In genomic region chr3:149971403-149972075, GRCh38 we compare ENCODE assay signal across 8 cellular contexts. TPM values are rescaled to one million over a fixed set of nuclear protein-coding genes. Genes with fewer than 3 reads are reported as not detected.
DNase-seq lines count a peak whose midpoint lies in the region; ATAC-seq and TF ChIP-seq lines count a peak whose summit lies in the region.

No MANE protein-coding gene starts in this region.

- H3K4me1 ChIP-seq in BLaER1 = peaks cover 28% of the 10 kb centered on the region
- no peaks in the 10 kb centered on the region for H3K4me1 ChIP-seq in iPS DF 6.9 (ENCODE audit: control insufficient read depth, insufficient read depth, low read length)

- CTCF ChIA-PET in T-cell (lab: Charles Lee) = interaction anchor here in 1 of 2 donors (0.8 kb wide), 1 partner anchor 35 kb away, joined by 3 read pairs; no protein-coding TSS in a partner anchor

- H3K4me1 Mint-ChIP-seq in T-cell = peaks cover 21 to 26% (median 25%) of the 10 kb centered on the region in 3 donors

- H3K9ac ChIP-seq in BLaER1 = peak overlapping the region; percentile 85

- H3K36me3 Mint-ChIP-seq in T-cell = no peaks in the 10 kb centered on the region

- peak overlapping the region; percentile 87 for H3K4me3 ChIP-seq in BLaER1
- peak overlapping the region; percentile 76 for H3K4me3 ChIP-seq in brain microvascular endothelial cell (ENCODE audit: low read depth, low read length)
- peak overlapping the region; percentile 77; the same call in 1 of the 2 replicates for H3K4me3 ChIP-seq in iPS DF 6.9 (ENCODE audit: low read length)

- WGBS in iPS DF 6.9 (ENCODE audit: insufficient coverage, insufficient read length) = no CpG with 5 or more reads among the region's 42 CpGs

- no peak for TF ChIP-seq CTCF in brain microvascular endothelial cell (IDR thresholded peaks at IDR 0.05; ENCODE audit: low read depth, low read length, missing control alignments)

- peak overlapping the region; percentile 55 to 68 for H3K27ac Mint-ChIP-seq in T-cell

- intact Hi-C loops in sciatic nerve (cut with DNase I) = loop anchor here (5.0 kb wide), 1 partner anchor 211 kb away; no protein-coding TSS in a partner anchor

- peak overlapping the region; percentile 90 to 95 (median 93) for H3K4me3 Mint-ChIP-seq in T-cell

- H3K36me3 ChIP-seq in BLaER1 = no peaks in the 10 kb centered on the region
- no peaks in the 10 kb centered on the region for H3K36me3 ChIP-seq in brain microvascular endothelial cell (replicated peaks)
- no peaks in the 10 kb centered on the region for H3K36me3 ChIP-seq in iPS DF 6.9 (ENCODE audit: control insufficient read depth, insufficient read depth, low read length)

- peak overlapping the region; percentile 84 for H3K4me2 ChIP-seq in BLaER1

- H3K27ac ChIP-seq in BLaER1 = peak overlapping the region; percentile 84
- H3K27ac ChIP-seq in brain microvascular endothelial cell = peak overlapping the region; percentile 95
- H3K27ac ChIP-seq in iPS DF 6.9 (ENCODE audit: low read length) = no peak overlapping the region

- ATAC-seq in GM21515 (IDR thresholded peaks at IDR 0.05; ENCODE audit: unreplicated experiment) (peak; percentile 5), T-cell (replicated peaks in 1 of 4) (peak; percentile 11 to 28 (median 18)), sciatic nerve (peak; percentile 32)

- no peaks in the 10 kb centered on the region for H3K9me3 Mint-ChIP-seq in T-cell

- peaks cover 23% of the 10 kb centered on the region; the same call in 1 of the 2 replicates for H4K20me1 ChIP-seq in BLaER1

- no peaks in the 10 kb centered on the region for H3K27me3 ChIP-seq in BLaER1
- no peaks in the 10 kb centered on the region for H3K27me3 ChIP-seq in brain microvascular endothelial cell (replicated peaks)
- H3K27me3 ChIP-seq in iPS DF 6.9 (ENCODE audit: control insufficient read depth, insufficient read depth, low read length) = no peaks in the 10 kb centered on the region

- H3K9me3 ChIP-seq in BLaER1 = no peaks in the 10 kb centered on the region
- no peaks in the 10 kb centered on the region for H3K9me3 ChIP-seq in iPS DF 6.9 (ENCODE audit: control insufficient read depth, insufficient read depth, low read length)

- H3K27me3 Mint-ChIP-seq in T-cell = peaks cover 16 to 21% of the 10 kb centered on the region in 2 donors

- POLR2A ChIA-PET in T-cell (lab: Charles Lee) = no interaction called here

- in situ Hi-C loops in brain microvascular endothelial cell (cut with HindIII; ENCODE audit: low pct_ligation_motif_present, low sequenced_read_pairs) = no loop called here

- DNase-seq in NAMALWA (ENCODE audit: low spot score) = peak; percentile 73
- peak in 27 of 34 experiments; percentile 1 to 38 (median 17) for DNase-seq in T-cell
- peak; percentile 62 for DNase-seq in brain microvascular endothelial cell
- no peak for DNase-seq in iPS DF 6.9 (ENCODE audit: low read depth, low spot score)
- DNase-seq in sciatic nerve (ENCODE audit: low spot score) = peak; percentile 73
- DNase-seq in AG20443 (ENCODE audit: low spot score) = no peak

RNA-seq across cellular contexts. Expression of gene PFN2, which starts 0.8 kb away (rescaled TPM):
- total RNA-seq in T-cell = 10 to 100 TPM in 2 of 5 donors, 1 to 10 TPM in 3; 7.4 to 12.9 (median 9.4) TPM
- total RNA-seq in sciatic nerve = 75.8 TPM

Comparison
In these comparisons a context has a peak if more than half of its experiments do, and no peak if none do; other contexts are left out.
1. DNase-seq: peak in NAMALWA (single experiment), T-cell (27 of 34), brain microvascular endothelial cell (single experiment) and sciatic nerve (single experiment); none in iPS DF 6.9 (single experiment) and AG20443 (single experiment).
2. Peak in every context shown above with its lines, with median percentiles within 50 percentile points of each other: H3K4me3 ChIP-seq and ATAC-seq.